In the genomic region with DNA sequence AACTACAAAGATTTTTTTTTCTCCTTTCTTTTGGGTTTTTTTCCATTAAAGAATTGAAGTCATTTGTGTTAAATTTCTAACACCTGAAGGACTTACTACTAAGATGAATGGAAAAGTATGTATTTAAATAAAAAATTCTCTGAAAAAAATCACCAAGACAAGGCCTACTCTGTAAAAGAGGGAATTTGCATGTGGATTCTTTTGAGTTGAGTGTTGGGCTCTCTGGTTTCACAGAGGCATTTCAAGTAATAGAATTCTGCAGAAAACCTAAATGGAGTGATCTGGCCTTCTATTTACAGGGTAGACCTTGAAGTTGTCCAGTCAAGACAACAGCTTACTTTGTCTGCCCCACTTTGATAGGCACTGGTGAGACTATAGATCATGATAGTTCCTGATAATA, we compare ENCODE assay signal across 18 cellular contexts. TPM values are rescaled to one million over a fixed set of nuclear protein-coding genes. Genes with fewer than 3 reads are reported as not detected.
DNase-seq lines count a peak whose midpoint lies in the region; ATAC-seq and TF ChIP-seq lines count a peak whose summit lies in the region.
"Had no signal": no experiment of that assay in that cellular context is flagged by ENCODE, and none has a peak within 500 bp of the region (broad histone marks: within the 10 kb centered on the region; RNA-seq: fewer than 3 reads in every experiment).

No MANE protein-coding gene starts in this region.

- TF ChIP-seq CTCF in fibroblast of pulmonary artery (IDR thresholded peaks at IDR 0.05; ENCODE audit: low read length, missing control alignments) (no peak), thoracic aorta (IDR thresholded peaks at IDR 0.05) (no peak)

- no peak overlapping the region for H3K27ac Mint-ChIP-seq in stimulated activated naive B cell treated with anti-CD40 and anti-IgM and Interleukin-4, amounts not matched to agents 10 μg/mL and 1 μg/mL and 100 μg/mL, for 72 hours
- H3K27ac Mint-ChIP-seq in T-cell = no peak overlapping the region
- H3K27ac Mint-ChIP-seq: activated naive CD8-positive, alpha-beta T cell treated with anti-CD3 and anti-CD28 coated beads, Interleukin-2, amount 50 U/mL, for 24 hours; nephron progenitor cell had no signal

- H3K4me1 Mint-ChIP-seq in stimulated activated naive B cell treated with anti-CD40 and anti-IgM and Interleukin-4, amounts not matched to agents 10 μg/mL and 1 μg/mL and 100 μg/mL, for 72 hours = peaks cover 1 to 7% of the 10 kb centered on the region in 2 donors
- peaks cover 0 to 4% (median 3%) of the 10 kb centered on the region in 3 donors for H3K4me1 Mint-ChIP-seq in T-cell
- H3K4me1 Mint-ChIP-seq: activated naive CD8-positive, alpha-beta T cell treated with anti-CD3 and anti-CD28 coated beads, Interleukin-2, amount 50 U/mL, for 24 hours had no signal

- POLR2A ChIA-PET in T-cell (lab: Charles Lee) = no interaction called here

- H3K9ac ChIP-seq in adipocyte (ENCODE audit: low read length) = no peak overlapping the region

- no peaks in the 10 kb centered on the region for H3K9me3 ChIP-seq in adipocyte (ENCODE audit: control insufficient read depth, low read length)
- H3K9me3 ChIP-seq in thoracic aorta = no peaks in the 10 kb centered on the region

- H3K27ac ChIP-seq in thoracic aorta = peak overlapping the region; percentile 48 to 76

- CTCF ChIA-PET in T-cell (lab: Charles Lee) = no interaction called here

- H3K9me3 Mint-ChIP-seq in stimulated activated naive B cell treated with anti-CD40 and anti-IgM and Interleukin-4, amounts not matched to agents 10 μg/mL and 1 μg/mL and 100 μg/mL, for 72 hours = no peaks in the 10 kb centered on the region
- H3K9me3 Mint-ChIP-seq in T-cell = no peaks in the 10 kb centered on the region
- H3K9me3 Mint-ChIP-seq: activated naive CD8-positive, alpha-beta T cell treated with anti-CD3 and anti-CD28 coated beads, Interleukin-2, amount 50 U/mL, for 24 hours; nephron progenitor cell had no signal

- ATAC-seq in thoracic aorta (ENCODE audit: insufficient number of reproducible peaks, low FRiP score, low read depth) (no peak), T-cell (replicated peaks in 1 of 4) (no peak)
- no peak for ATAC-seq in stimulated activated naive B cell treated with anti-CD40 and anti-IgM and Interleukin-4, amounts not matched to agents 10 μg/mL and 1 μg/mL and 100 μg/mL, for 72 hours (replicated peaks)
- ATAC-seq: activated naive CD8-positive, alpha-beta T cell treated with anti-CD3 and anti-CD28 coated beads, Interleukin-2, amount 50 U/mL, for 24 hours; Right ventricle myocardium inferior had no signal

- no peaks in the 10 kb centered on the region for H3K36me3 ChIP-seq in adipocyte (ENCODE audit: control insufficient read depth, insufficient read depth, low read length, severe bottlenecking)
- no peaks in the 10 kb centered on the region for H3K36me3 ChIP-seq in thoracic aorta

- peaks cover 42% of the 10 kb centered on the region for H3K4me1 ChIP-seq in adipocyte (ENCODE audit: control insufficient read depth, insufficient read depth, low read length)
- peaks cover 31 to 40% of the 10 kb centered on the region in 2 donors for H3K4me1 ChIP-seq in thoracic aorta (ENCODE audit: control insufficient read depth in 1 of 2, low read depth in 2 of 2)

- no peak overlapping the region for H3K4me3 Mint-ChIP-seq in stimulated activated naive B cell treated with anti-CD40 and anti-IgM and Interleukin-4, amounts not matched to agents 10 μg/mL and 1 μg/mL and 100 μg/mL, for 72 hours
- H3K4me3 Mint-ChIP-seq in T-cell = no peak overlapping the region
- H3K4me3 Mint-ChIP-seq: activated naive CD8-positive, alpha-beta T cell treated with anti-CD3 and anti-CD28 coated beads, Interleukin-2, amount 50 U/mL, for 24 hours; nephron progenitor cell had no signal

- H3K4me3 ChIP-seq in adipocyte (ENCODE audit: low read length) (no peak overlapping the region), fibroblast of pulmonary artery (replicated peaks; ENCODE audit: low read depth, low read length) (no peak overlapping the region), thoracic aorta (peak overlapping the region; percentile 1)

- H3K27me3 ChIP-seq in adipocyte (replicated peaks; ENCODE audit: control insufficient read depth, insufficient read depth, low read length) (no peaks in the 10 kb centered on the region), thoracic aorta (replicated peaks; ENCODE audit: insufficient read depth) (no peaks in the 10 kb centered on the region)

- H3K36me3 Mint-ChIP-seq in stimulated activated naive B cell treated with anti-CD40 and anti-IgM and Interleukin-4, amounts not matched to agents 10 μg/mL and 1 μg/mL and 100 μg/mL, for 72 hours = no peaks in the 10 kb centered on the region
- H3K36me3 Mint-ChIP-seq in T-cell = peaks cover 5% of the 10 kb centered on the region

- DNase-seq in HT1080 (ENCODE audit: low read depth) (peak; percentile 41), adipocyte (ENCODE audit: low read depth) (peak; percentile 64), fibroblast of pulmonary artery (ENCODE audit: low read depth) (peak; percentile 41), thoracic aorta (ENCODE audit: low spot score) (no peak), HT-29 (ENCODE audit: low spot score) (no peak), T-cell (no peak)
- no peak for DNase-seq in stimulated activated naive B cell treated with anti-CD40 and anti-IgM and Interleukin-4, amounts not matched to agents 10 μg/mL and 1 μg/mL and 100 μg/mL, for 72 hours
- DNase-seq: activated CD4-positive, alpha-beta T cell treated with anti-CD3 and anti-CD28 coated beads, Interleukin-2, amount 50 U/mL, for 4 hours; activated CD8-positive, alpha-beta memory T cell treated with anti-CD3 and anti-CD28 coated beads, Interleukin-2, amount 50 U/mL, for 48 hours; activated effector memory CD4-positive, alpha-beta T cell treated with anti-CD3 and anti-CD28 coated beads, Interleukin-2, amount 50 U/mL, for 16 hours; activated naive CD8-positive, alpha-beta T cell treated with anti-CD3 and anti-CD28 coated beads, Interleukin-2, amount 50 U/mL, for 24 hours; caudate nucleus; left cardiac atrium; nephron progenitor cell; small intestine; stimulated activated CD4-positive, alpha-beta T cell treated with anti-CD3 and anti-CD28 coated beads, Interleukin-4, amount 100 ng/mL, for 1 hour; T-helper 1 cell had no signal

- H3K27me3 Mint-ChIP-seq in stimulated activated naive B cell treated with anti-CD40 and anti-IgM and Interleukin-4, amounts not matched to agents 10 μg/mL and 1 μg/mL and 100 μg/mL, for 72 hours = no peaks in the 10 kb centered on the region
- H3K27me3 Mint-ChIP-seq in T-cell = no peaks in the 10 kb centered on the region
- H3K27me3 Mint-ChIP-seq: activated naive CD8-positive, alpha-beta T cell treated with anti-CD3 and anti-CD28 coated beads, Interleukin-2, amount 50 U/mL, for 24 hours had no signal

RNA-seq across cellular contexts. Expression of gene LRRC17, which starts 4.1 kb away (rescaled TPM):
- 17.0 and 20.8 TPM in 2 replicates for total RNA-seq in HT1080 (2014; rRNA removed; shearing (Covaris generic))
- 11.3 and 14.3 TPM in 2 replicates for polyA plus RNA-seq in HT1080 (2015; cell fraction: cytosol; rRNA removed)
- 34.6 and 38.5 TPM in 2 replicates for polyA plus RNA-seq in HT1080 (2015; cell fraction: nucleus; rRNA removed)
- total RNA-seq in thoracic aorta (10 to 100 TPM; 22.3 to 24.6 TPM), T-cell (under 1 TPM; 0.18 to 0.47 (median 0.36) TPM)
- not detected in 2 replicates for total RNA-seq in HT-29 (2014; rRNA removed; shearing (Covaris generic))

Comparison
In these comparisons a context has a peak if more than half of its experiments do, and no peak if none do; other contexts are left out.
1. DNase-seq: peak in HT1080 (single experiment), adipocyte (single experiment) and fibroblast of pulmonary artery (single experiment); none in thoracic aorta (single experiment), stimulated activated naive B cell treated with anti-CD40 and anti-IgM and Interleukin-4, amounts not matched to agents 10 μg/mL and 1 μg/mL and 100 μg/mL, for 72 hours (single experiment), HT-29 (single experiment) and T-cell (0 of 34).
2. RNA of gene LRRC17, which starts 4.1 kb away (total RNA-seq): 22.3 to 24.6 TPM in thoracic aorta and 17.0 to 20.8 TPM in HT1080; 0.18 to 0.47 TPM in T-cell and not detected in HT-29; every median in the first group is over 10 times any median in the second.